ENCODE assay signal across 9 cellular contexts in the genomic region with DNA sequence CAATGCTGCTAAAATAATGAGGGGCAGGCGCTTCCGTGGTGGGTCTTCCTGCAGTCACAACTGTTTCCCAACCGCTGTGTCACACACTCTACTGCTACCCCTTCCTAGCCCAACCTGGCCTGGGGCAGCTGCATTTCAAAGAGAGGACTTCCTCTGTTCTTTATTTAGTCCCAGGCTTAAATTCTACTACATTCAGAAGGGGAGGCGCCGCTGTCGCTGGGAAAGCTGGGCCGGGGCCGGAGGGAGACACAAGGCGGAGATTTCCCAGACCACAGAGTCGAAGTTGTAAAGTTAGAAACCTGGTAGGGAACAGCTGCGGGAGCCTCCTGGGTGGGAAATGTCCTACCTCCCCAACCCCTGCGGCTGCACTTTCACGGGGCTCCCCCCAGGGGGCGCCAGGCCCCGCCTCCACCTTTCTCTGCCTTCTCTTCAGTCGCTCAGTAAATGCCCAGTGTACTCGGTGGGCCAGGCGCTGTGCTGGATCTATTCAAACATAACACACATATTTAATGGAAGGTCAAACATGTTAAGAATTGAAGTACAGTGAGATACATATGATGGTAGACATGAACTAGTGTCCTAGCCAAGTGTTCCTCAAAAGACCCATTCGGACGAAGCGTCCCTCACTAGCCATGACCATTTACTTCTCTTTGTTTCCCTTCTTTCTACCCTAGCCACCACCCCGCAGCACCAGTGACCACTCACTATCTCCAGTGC. TPM values are rescaled to one million over a fixed set of nuclear protein-coding genes. Genes with fewer than 3 reads are reported as not detected.
DNase-seq lines count a peak whose midpoint lies in the region; ATAC-seq and TF ChIP-seq lines count a peak whose summit lies in the region.
"Had no signal": no experiment of that assay in that cellular context is flagged by ENCODE, and none has a peak within 500 bp of the region (broad histone marks: within the 10 kb centered on the region; RNA-seq: fewer than 3 reads in every experiment).

No MANE protein-coding gene starts in this region.

- peaks cover 21% of the 10 kb centered on the region for H3K4me1 Mint-ChIP-seq in activated CD4-positive, alpha-beta T cell treated with anti-CD3 and anti-CD28 coated beads for 36 hours

- no peak overlapping the region for H3K4me3 Mint-ChIP-seq in activated CD4-positive, alpha-beta T cell treated with anti-CD3 and anti-CD28 coated beads for 36 hours
- H3K4me3 Mint-ChIP-seq: dendritic cell treated with granulocyte-macrophage colony-stimulating factor and Interleukin-4, amounts not matched to agents 40 ng/mL and 50 ng/mL, for 4 days had no signal

- H3K4me1 ChIP-seq in NT2/D1 (ENCODE audit: insufficient read depth, insufficient read length) (peaks cover 7% of the 10 kb centered on the region), right atrium auricular region (peaks cover 0 to 80% of the 10 kb centered on the region in 2 donors)

- H3K27me3 Mint-ChIP-seq in activated CD4-positive, alpha-beta T cell treated with anti-CD3 and anti-CD28 coated beads for 36 hours = peaks cover 23% of the 10 kb centered on the region

- H3K36me3 Mint-ChIP-seq in activated CD4-positive, alpha-beta T cell treated with anti-CD3 and anti-CD28 coated beads for 36 hours (ENCODE audit: low read depth) = no peaks in the 10 kb centered on the region

- H3K9me3 ChIP-seq in NT2/D1 (ENCODE audit: insufficient read depth, low read length) (no peaks in the 10 kb centered on the region), right atrium auricular region (no peaks in the 10 kb centered on the region)

- peak overlapping the region; percentile 65 for H3K9ac ChIP-seq in NT2/D1 (ENCODE audit: insufficient read length, low read depth)

- no peaks in the 10 kb centered on the region for H3K9me3 Mint-ChIP-seq in activated CD4-positive, alpha-beta T cell treated with anti-CD3 and anti-CD28 coated beads for 36 hours (ENCODE audit: low read depth)
- H3K9me3 Mint-ChIP-seq: dendritic cell treated with granulocyte-macrophage colony-stimulating factor and Interleukin-4, amounts not matched to agents 40 ng/mL and 50 ng/mL, for 4 days had no signal

- H3K27ac ChIP-seq in right atrium auricular region = peak overlapping the region; percentile 90 to 98

- intact Hi-C loops in activated CD4-positive, alpha-beta T cell treated with anti-CD3 and anti-CD28 coated beads for 36 hours (cut with DNase I, micrococcal nuclease) = no loop called here

- DNase-seq in activated CD4-positive, alpha-beta T cell treated with anti-CD3 and anti-CD28 coated beads for 36 hours = peak; percentile 72
- no peak for DNase-seq in activated CD4-positive, alpha-beta T cell treated with anti-CD3 and anti-CD28 coated beads for 1 hour
- DNase-seq in NT2/D1 (ENCODE audit: low read depth, low spot score) (peak; percentile 70), right atrium auricular region (ENCODE audit: low spot score) (no peak), NCI-H2171 (lab: John Stamatoyannopoulos, UW) (no peak)
- peak; percentile 17 for DNase-seq in activated T-helper 9 cell treated with anti-CD3 and anti-CD28 coated beads, Interleukin-2, amount 50 U/mL, for 16 hours (ENCODE audit: low read depth)
- DNase-seq in stimulated activated CD4-positive, alpha-beta T cell treated with anti-CD3 and anti-CD28 coated beads, Interleukin-2, amount 100 ng/mL, for 24 hours = peak; percentile 65 to 66

- no peak overlapping the region for H3K27ac Mint-ChIP-seq in activated CD4-positive, alpha-beta T cell treated with anti-CD3 and anti-CD28 coated beads for 36 hours
- H3K27ac Mint-ChIP-seq: dendritic cell treated with granulocyte-macrophage colony-stimulating factor and Interleukin-4, amounts not matched to agents 40 ng/mL and 50 ng/mL, for 4 days had no signal

- ATAC-seq in activated CD4-positive, alpha-beta T cell treated with anti-CD3 and anti-CD28 coated beads for 36 hours = peak; percentile 49
- ATAC-seq in GM18505 (IDR thresholded peaks at IDR 0.05; ENCODE audit: unreplicated experiment) = no peak

- CTCF ChIA-PET in activated CD4-positive, alpha-beta T cell treated with anti-CD3 and anti-CD28 coated beads for 36 hours (lab: Charles Lee) = interaction anchor here (0.6 to 27.4 kb wide), 30 partner anchors 8 to 747 kb away, joined by 3 to 564 read pairs (median 4); partner anchors contain the start of genes DYRK3 and EIF2D

- H3K27me3 ChIP-seq in NT2/D1 (ENCODE audit: insufficient read depth, insufficient read length) (peaks cover 24% of the 10 kb centered on the region), right atrium auricular region (no peaks in the 10 kb centered on the region)

- peak; percentile 84 to 88 for TF ChIP-seq CTCF in right atrium auricular region (IDR thresholded peaks at IDR 0.05)

- POLR2A ChIA-PET in activated CD4-positive, alpha-beta T cell treated with anti-CD3 and anti-CD28 coated beads for 36 hours (lab: Charles Lee) = interaction anchor here (0.6 kb wide), 2 partner anchors 10 to 165 kb away, joined by 3 read pairs; no protein-coding TSS in a partner anchor

- H3K4me3 ChIP-seq in NT2/D1 (ENCODE audit: insufficient read length, low read depth) (peak overlapping the region; percentile 9), right atrium auricular region (peak overlapping the region; percentile 11 to 21)

- H3K36me3 ChIP-seq in NT2/D1 (ENCODE audit: insufficient read depth, insufficient read length, low read length) = no peaks in the 10 kb centered on the region
- no peaks in the 10 kb centered on the region for H3K36me3 ChIP-seq in right atrium auricular region

- TF ChIP-seq POLR2A in GM18505 (IDR thresholded peaks at IDR 0.05; ENCODE audit: borderline replicate concordance, extremely low read depth, insufficient read depth, insufficient read length) = no peak

RNA-seq across cellular contexts. Expression of gene DYRK3, which starts 23.1 kb away (rescaled TPM):
- 1 to 10 TPM; 8.3 to 8.7 TPM for total RNA-seq in activated CD4-positive, alpha-beta T cell treated with anti-CD3 and anti-CD28 coated beads for 36 hours
- 10 to 100 TPM; 16.5 to 20.6 TPM for total RNA-seq in right atrium auricular region

RNA-seq across cellular contexts. Expression of gene MAPKAPK2, which starts 26.3 kb away (rescaled TPM):
- 10 to 100 TPM; 62.8 to 64.7 TPM for total RNA-seq in activated CD4-positive, alpha-beta T cell treated with anti-CD3 and anti-CD28 coated beads for 36 hours
- total RNA-seq in right atrium auricular region = 100 to 1,000 TPM; 136 to 158 TPM

RNA-seq across cellular contexts. Expression of gene EIF2D, which starts 46.2 kb away (rescaled TPM):
- total RNA-seq in activated CD4-positive, alpha-beta T cell treated with anti-CD3 and anti-CD28 coated beads for 36 hours = 100 to 1,000 TPM in 1 of 2 experiments, 10 to 100 TPM in 1; 91.2 to 100 TPM
- 10 to 100 TPM; 21.7 to 30.4 TPM for total RNA-seq in right atrium auricular region

Comparison
In these comparisons a context has a peak if more than half of its experiments do, and no peak if none do; other contexts are left out.
1. DNase-seq: peak in activated CD4-positive, alpha-beta T cell treated with anti-CD3 and anti-CD28 coated beads for 36 hours (single experiment), NT2/D1 (single experiment), activated T-helper 9 cell treated with anti-CD3 and anti-CD28 coated beads, Interleukin-2, amount 50 U/mL, for 16 hours (single experiment) and stimulated activated CD4-positive, alpha-beta T cell treated with anti-CD3 and anti-CD28 coated beads, Interleukin-2, amount 100 ng/mL, for 24 hours (2 of 2); none in activated CD4-positive, alpha-beta T cell treated with anti-CD3 and anti-CD28 coated beads for 1 hour (single experiment), right atrium auricular region (single experiment) and NCI-H2171 (single experiment).